14 cellular contexts compared by ENCODE assay signal in genomic region chr6:157313531-157314467, GRCh38.
"Had no signal": no experiment of that assay in that cellular context is flagged by ENCODE, and none has a peak within 500 bp of the region (broad histone marks: within the 10 kb centered on the region; RNA-seq: fewer than 3 reads in every experiment).

No MANE protein-coding gene starts in this region.

- H3K27me3 ChIP-seq: heart left ventricle, tibial nerve had no signal

- H3K9me3 Mint-ChIP-seq: dendritic cell treated with granulocyte-macrophage colony-stimulating factor and Interleukin-4, amounts not matched to agents 40 ng/mL and 50 ng/mL, for 4 days; nephron had no signal

- FAIRE-seq: colon, frontal cortex, islet of Langerhans, small intestine had no signal

- H3K9me3 ChIP-seq: heart left ventricle, tibial nerve had no signal

- DNase-seq: cerebellar nuclear complex; heart left ventricle; hippocampal formation; kidney glomerular epithelial cell; stimulated activated CD4-positive, alpha-beta T cell treated with anti-CD3 and anti-CD28 coated beads, Interleukin-2, amount 100 ng/mL, for 48 hours; stimulated activated naive CD8-positive, alpha-beta T cell treated with anti-CD3 and anti-CD28 coated beads, Interleukin-15, Interleukin-2, amounts not matched to agents 100 U/mL and 50 U/mL, for 24 hours had no signal

- H3K27ac Mint-ChIP-seq: dendritic cell treated with granulocyte-macrophage colony-stimulating factor and Interleukin-4, amounts not matched to agents 40 ng/mL and 50 ng/mL, for 4 days; naive B cell; nephron had no signal

- H3K4me3 Mint-ChIP-seq: dendritic cell treated with granulocyte-macrophage colony-stimulating factor and Interleukin-4, amounts not matched to agents 40 ng/mL and 50 ng/mL, for 4 days; naive B cell; nephron had no signal

- H3K27me3 Mint-ChIP-seq: dendritic cell treated with granulocyte-macrophage colony-stimulating factor and Interleukin-4, amounts not matched to agents 40 ng/mL and 50 ng/mL, for 4 days; naive B cell had no signal

- H3K27ac ChIP-seq: heart left ventricle, tibial nerve had no signal

- H3K4me1 Mint-ChIP-seq: nephron had no signal

- H3K4me3 ChIP-seq: heart left ventricle, tibial nerve had no signal
